ENCODE assay signal across 2 cellular contexts in the genomic region with DNA sequence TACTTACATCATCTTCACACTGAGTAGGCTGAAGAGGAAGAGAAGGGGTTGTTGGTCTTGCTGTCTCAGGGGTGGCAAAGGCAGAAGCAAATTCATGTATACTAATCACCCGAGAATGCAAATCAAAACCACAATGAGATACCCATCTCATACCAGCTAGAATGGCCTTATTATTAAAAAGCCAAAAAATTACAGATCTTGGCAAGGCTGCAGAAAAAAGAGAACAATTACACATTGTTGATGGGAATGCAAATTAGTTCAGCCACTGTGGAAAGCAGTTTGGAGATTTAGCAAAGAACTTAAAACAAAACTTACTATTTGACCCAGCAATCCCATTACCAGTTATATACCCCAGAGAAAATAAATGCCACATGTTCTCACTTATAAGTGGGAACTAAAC.
TF ChIP-seq lines count a peak whose summit lies in the region.

No MANE protein-coding gene starts in this region.

TF ChIP-seq in GM23338, 12 proteins besides CTCF, POLR2A, EP300 and RAD21 (continued from another document):
- TF ChIP-seq, protein P1, sequence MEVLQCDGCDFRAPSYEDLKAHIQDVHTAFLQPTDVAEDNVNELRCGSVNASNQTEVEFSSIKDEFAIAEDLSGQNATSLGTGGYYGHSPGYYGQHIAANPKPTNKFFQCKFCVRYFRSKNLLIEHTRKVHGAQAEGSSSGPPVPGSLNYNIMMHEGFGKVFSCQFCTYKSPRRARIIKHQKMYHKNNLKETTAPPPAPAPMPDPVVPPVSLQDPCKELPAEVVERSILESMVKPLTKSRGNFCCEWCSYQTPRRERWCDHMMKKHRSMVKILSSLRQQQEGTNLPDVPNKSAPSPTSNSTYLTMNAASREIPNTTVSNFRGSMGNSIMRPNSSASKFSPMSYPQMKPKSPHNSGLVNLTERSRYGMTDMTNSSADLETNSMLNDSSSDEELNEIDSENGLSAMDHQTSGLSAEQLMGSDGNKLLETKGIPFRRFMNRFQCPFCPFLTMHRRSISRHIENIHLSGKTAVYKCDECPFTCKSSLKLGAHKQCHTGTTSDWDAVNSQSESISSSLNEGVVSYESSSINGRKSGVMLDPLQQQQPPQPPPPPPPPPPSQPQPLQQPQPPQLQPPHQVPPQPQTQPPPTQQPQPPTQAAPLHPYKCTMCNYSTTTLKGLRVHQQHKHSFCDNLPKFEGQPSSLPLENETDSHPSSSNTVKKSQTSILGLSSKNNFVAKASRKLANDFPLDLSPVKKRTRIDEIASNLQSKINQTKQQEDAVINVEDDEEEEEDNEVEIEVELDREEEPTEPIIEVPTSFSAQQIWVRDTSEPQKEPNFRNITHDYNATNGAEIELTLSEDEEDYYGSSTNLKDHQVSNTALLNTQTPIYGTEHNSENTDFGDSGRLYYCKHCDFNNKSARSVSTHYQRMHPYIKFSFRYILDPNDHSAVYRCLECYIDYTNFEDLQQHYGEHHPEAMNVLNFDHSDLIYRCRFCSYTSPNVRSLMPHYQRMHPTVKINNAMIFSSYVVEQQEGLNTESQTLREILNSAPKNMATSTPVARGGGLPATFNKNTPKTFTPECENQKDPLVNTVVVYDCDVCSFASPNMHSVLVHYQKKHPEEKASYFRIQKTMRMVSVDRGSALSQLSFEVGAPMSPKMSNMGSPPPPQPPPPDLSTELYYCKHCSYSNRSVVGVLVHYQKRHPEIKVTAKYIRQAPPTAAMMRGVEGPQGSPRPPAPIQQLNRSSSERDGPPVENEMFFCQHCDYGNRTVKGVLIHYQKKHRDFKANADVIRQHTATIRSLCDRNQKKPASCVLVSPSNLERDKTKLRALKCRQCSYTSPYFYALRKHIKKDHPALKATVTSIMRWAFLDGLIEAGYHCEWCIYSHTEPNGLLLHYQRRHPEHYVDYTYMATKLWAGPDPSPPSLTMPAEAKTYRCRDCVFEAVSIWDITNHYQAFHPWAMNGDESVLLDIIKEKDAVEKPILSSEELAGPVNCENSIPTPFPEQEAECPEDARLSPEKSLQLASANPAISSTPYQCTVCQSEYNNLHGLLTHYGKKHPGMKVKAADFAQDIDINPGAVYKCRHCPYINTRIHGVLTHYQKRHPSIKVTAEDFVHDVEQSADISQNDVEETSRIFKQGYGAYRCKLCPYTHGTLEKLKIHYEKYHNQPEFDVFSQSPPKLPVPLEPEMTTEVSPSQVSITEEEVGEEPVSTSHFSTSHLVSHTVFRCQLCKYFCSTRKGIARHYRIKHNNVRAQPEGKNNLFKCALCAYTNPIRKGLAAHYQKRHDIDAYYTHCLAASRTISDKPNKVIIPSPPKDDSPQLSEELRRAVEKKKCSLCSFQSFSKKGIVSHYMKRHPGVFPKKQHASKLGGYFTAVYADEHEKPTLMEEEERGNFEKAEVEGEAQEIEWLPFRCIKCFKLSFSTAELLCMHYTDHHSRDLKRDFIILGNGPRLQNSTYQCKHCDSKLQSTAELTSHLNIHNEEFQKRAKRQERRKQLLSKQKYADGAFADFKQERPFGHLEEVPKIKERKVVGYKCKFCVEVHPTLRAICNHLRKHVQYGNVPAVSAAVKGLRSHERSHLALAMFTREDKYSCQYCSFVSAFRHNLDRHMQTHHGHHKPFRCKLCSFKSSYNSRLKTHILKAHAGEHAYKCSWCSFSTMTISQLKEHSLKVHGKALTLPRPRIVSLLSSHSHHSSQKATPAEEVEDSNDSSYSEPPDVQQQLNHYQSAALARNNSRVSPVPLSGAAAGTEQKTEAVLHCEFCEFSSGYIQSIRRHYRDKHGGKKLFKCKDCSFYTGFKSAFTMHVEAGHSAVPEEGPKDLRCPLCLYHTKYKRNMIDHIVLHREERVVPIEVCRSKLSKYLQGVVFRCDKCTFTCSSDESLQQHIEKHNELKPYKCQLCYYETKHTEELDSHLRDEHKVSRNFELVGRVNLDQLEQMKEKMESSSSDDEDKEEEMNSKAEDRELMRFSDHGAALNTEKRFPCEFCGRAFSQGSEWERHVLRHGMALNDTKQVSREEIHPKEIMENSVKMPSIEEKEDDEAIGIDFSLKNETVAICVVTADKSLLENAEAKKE (CRISPR knock-in tag; IDR thresholded peaks at IDR 0.05): no peak
- TF ChIP-seq, protein P2, sequence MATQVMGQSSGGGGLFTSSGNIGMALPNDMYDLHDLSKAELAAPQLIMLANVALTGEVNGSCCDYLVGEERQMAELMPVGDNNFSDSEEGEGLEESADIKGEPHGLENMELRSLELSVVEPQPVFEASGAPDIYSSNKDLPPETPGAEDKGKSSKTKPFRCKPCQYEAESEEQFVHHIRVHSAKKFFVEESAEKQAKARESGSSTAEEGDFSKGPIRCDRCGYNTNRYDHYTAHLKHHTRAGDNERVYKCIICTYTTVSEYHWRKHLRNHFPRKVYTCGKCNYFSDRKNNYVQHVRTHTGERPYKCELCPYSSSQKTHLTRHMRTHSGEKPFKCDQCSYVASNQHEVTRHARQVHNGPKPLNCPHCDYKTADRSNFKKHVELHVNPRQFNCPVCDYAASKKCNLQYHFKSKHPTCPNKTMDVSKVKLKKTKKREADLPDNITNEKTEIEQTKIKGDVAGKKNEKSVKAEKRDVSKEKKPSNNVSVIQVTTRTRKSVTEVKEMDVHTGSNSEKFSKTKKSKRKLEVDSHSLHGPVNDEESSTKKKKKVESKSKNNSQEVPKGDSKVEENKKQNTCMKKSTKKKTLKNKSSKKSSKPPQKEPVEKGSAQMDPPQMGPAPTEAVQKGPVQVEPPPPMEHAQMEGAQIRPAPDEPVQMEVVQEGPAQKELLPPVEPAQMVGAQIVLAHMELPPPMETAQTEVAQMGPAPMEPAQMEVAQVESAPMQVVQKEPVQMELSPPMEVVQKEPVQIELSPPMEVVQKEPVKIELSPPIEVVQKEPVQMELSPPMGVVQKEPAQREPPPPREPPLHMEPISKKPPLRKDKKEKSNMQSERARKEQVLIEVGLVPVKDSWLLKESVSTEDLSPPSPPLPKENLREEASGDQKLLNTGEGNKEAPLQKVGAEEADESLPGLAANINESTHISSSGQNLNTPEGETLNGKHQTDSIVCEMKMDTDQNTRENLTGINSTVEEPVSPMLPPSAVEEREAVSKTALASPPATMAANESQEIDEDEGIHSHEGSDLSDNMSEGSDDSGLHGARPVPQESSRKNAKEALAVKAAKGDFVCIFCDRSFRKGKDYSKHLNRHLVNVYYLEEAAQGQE (IDR thresholded peaks at IDR 0.05; ENCODE audit: unreplicated experiment): no peak
- no peak for TF ChIP-seq STAT1 (IDR thresholded peaks at IDR 0.05; ENCODE audit: unreplicated experiment)
- no peak for TF ChIP-seq POLR2AphosphoS5 (IDR thresholded peaks at IDR 0.05; ENCODE audit: low read depth)
- TF ChIP-seq JUNB (IDR thresholded peaks at IDR 0.05; ENCODE audit: unreplicated experiment): no peak
- no peak for TF ChIP-seq EZH2phosphoT487 (IDR thresholded peaks at IDR 0.05; ENCODE audit: unreplicated experiment)
- TF ChIP-seq, protein P3, sequence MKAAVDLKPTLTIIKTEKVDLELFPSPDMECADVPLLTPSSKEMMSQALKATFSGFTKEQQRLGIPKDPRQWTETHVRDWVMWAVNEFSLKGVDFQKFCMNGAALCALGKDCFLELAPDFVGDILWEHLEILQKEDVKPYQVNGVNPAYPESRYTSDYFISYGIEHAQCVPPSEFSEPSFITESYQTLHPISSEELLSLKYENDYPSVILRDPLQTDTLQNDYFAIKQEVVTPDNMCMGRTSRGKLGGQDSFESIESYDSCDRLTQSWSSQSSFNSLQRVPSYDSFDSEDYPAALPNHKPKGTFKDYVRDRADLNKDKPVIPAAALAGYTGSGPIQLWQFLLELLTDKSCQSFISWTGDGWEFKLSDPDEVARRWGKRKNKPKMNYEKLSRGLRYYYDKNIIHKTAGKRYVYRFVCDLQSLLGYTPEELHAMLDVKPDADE (IDR thresholded peaks at IDR 0.05): no peak

TF ChIP-seq in SK-N-SH, 30 proteins besides CTCF, POLR2A, EP300 and RAD21 (continued from another document):
- TF ChIP-seq, protein P4, sequence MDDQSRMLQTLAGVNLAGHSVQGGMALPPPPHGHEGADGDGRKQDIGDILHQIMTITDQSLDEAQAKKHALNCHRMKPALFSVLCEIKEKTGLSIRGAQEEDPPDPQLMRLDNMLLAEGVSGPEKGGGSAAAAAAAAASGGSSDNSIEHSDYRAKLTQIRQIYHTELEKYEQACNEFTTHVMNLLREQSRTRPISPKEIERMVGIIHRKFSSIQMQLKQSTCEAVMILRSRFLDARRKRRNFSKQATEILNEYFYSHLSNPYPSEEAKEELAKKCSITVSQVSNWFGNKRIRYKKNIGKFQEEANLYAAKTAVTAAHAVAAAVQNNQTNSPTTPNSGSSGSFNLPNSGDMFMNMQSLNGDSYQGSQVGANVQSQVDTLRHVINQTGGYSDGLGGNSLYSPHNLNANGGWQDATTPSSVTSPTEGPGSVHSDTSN (IDR thresholded peaks at IDR 0.05): peak; percentile 30
